Comparison of ENCODE assay signal across 1 cellular context in genomic region chr1:3016641-3017439, GRCh38.
TF ChIP-seq lines count a peak whose summit lies in the region.

No MANE protein-coding gene starts in this region.

TF ChIP-seq in K562, 482 proteins besides CTCF, POLR2A, EP300 and RAD21:
- TF ChIP-seq HNRNPL (IDR thresholded peaks at IDR 0.05; ENCODE audit: low read depth, low read length) (no peak), MYBL2 (IDR thresholded peaks at IDR 0.05; ENCODE audit: low read depth) (no peak), MYBL2 (CRISPR knock-in tag; IDR thresholded peaks at IDR 0.05; ENCODE audit: borderline replicate concordance) (no peak), ARID3B (CRISPR knock-in tag; IDR thresholded peaks at IDR 0.05; ENCODE audit: borderline replicate concordance) (no peak), ZNF408 (CRISPR knock-in tag; IDR thresholded peaks at IDR 0.05; ENCODE audit: low read depth) (no peak), SMARCB1 (IDR thresholded peaks at IDR 0.05; ENCODE audit: insufficient read length, low read depth) (no peak), ZNF263 (CRISPR knock-in tag; IDR thresholded peaks at IDR 0.05; ENCODE audit: borderline replicate concordance) (peak; percentile 51; the same call in 1 of the 2 replicates), GTF2B (IDR thresholded peaks at IDR 0.05; ENCODE audit: extremely low read depth, insufficient read length) (no peak), TEAD4 (IDR thresholded peaks at IDR 0.05; ENCODE audit: low read length) (no peak), TEAD4 (CRISPR knock-in tag; IDR thresholded peaks at IDR 0.05; ENCODE audit: borderline replicate concordance) (no peak)
TF ChIP-seq in K562: peak in this region for 1.
